Comparison of ENCODE assay signal across 8 cellular contexts in the genomic region with DNA sequence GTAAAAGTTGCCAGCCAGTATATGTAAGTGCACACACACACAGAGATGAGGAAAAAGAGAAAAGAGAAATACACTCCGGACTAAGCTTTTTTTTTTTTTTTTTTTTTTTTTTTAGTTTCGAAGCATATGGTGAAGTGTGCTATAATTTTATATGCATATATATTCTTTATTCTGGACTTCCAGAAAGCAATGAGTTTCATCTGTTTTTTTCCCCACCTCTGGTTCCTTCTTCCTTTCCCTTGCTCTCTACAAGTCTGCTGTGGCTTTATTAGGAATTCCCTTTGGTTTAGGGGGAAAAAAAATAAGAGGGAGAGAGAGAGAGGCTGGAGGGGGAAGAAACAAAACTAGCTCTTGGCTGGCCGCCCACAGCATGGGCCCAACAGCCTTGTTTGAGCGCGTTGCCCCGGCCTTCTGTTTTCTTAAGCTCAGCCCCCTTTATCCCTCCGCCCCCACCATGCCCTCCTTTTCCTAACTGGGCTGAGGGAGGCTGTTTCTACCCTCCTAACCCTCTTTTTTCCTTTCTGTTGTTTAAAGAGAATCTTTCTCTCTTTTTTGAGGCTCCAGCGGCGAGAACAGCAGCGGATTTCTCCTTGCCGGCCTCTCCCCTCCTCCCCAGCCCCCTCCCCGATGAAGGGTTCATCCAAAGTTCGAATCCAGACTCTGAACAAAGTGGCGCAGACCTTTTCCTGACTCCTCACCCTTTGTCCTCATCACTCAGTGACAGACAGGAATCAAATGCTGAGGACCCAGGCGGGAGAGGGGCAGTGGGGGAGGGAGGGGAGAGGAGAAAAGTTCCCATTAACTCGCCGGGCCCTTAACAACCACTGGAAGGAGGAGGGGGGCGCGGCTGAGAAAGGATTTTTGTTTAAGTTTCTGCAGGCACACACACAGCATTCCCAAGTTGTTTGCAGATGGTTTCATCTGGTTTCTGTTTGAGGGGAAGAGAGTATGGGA. TPM values are rescaled to one million over a fixed set of nuclear protein-coding genes. Genes with fewer than 3 reads are reported as not detected.
A peak's percentile ranks its signal among the peaks of the same experiment; 100 is the strongest.
DNase-seq lines count a peak whose midpoint lies in the region; ATAC-seq and TF ChIP-seq lines count a peak whose summit lies in the region.

No MANE protein-coding gene starts in this region.

- H3K4me1 ChIP-seq in parathyroid adenoma = peaks cover 4% of the 10 kb centered on the region

- DNase-seq in Caki2 (ENCODE audit: low read depth) (peak; percentile 15), NCI-H69 (lab: John Stamatoyannopoulos, UW) (peak; percentile 93), foreskin melanocyte (peak; percentile 22)
- no peak for DNase-seq in activated T-cell treated with anti-CD3 and anti-CD28 coated beads, Interleukin-2, amount 50 U/mL, for 48 hours
- DNase-seq in stimulated activated CD4-positive, alpha-beta T cell treated with anti-CD3 and anti-CD28 coated beads, Interleukin-2, amount 100 ng/mL, for 24 hours = no peak

- no peak for ATAC-seq in HG03108 (IDR thresholded peaks at IDR 0.05; ENCODE audit: unreplicated experiment)
- no peak for ATAC-seq in HG03039 (IDR thresholded peaks at IDR 0.05; ENCODE audit: unreplicated experiment)

- no peak overlapping the region for H3K4me2 ChIP-seq in parathyroid adenoma (ENCODE audit: low read length)

- no peaks in the 10 kb centered on the region for H3K27me3 ChIP-seq in parathyroid adenoma (ENCODE audit: control insufficient read depth, insufficient read depth, low read length)

- H3K36me3 ChIP-seq in parathyroid adenoma (ENCODE audit: control insufficient read depth, insufficient read depth, low read length) = no peaks in the 10 kb centered on the region

- H3K9me3 ChIP-seq in parathyroid adenoma (ENCODE audit: control insufficient read depth, low read length) = no peaks in the 10 kb centered on the region

- H3K79me2 ChIP-seq in parathyroid adenoma = peaks cover 7% of the 10 kb centered on the region

- H2AFZ ChIP-seq in parathyroid adenoma = peak overlapping the region; percentile 38

- H3K9ac ChIP-seq in parathyroid adenoma = no peak overlapping the region

- H3K4me3 ChIP-seq in parathyroid adenoma (ENCODE audit: low read depth, low read length) = no peak overlapping the region

- in situ Hi-C loops in Caki2 (cut with HindIII; ENCODE audit: low pct_unique_long_range_greater_than_20kb, low sequenced_read_pairs) = no loop called here

- no peak for TF ChIP-seq CTCF in parathyroid adenoma (IDR thresholded peaks at IDR 0.05)

- no peak overlapping the region for H3K27ac ChIP-seq in parathyroid adenoma

RNA-seq across cellular contexts. Expression of a gene that starts 29.7 kb away (rescaled TPM):
- 3.1 and 9.6 TPM in 2 replicates for total RNA-seq in Caki2 (2014; rRNA removed; shearing (Covaris generic); ENCODE audit: low replicate concordance)

Comparison
In these comparisons a context has a peak if more than half of its experiments do, and no peak if none do; other contexts are left out.
1. DNase-seq: peak in Caki2 (single experiment), NCI-H69 (single experiment) and foreskin melanocyte (single experiment); none in activated T-cell treated with anti-CD3 and anti-CD28 coated beads, Interleukin-2, amount 50 U/mL, for 48 hours (0 of 2) and stimulated activated CD4-positive, alpha-beta T cell treated with anti-CD3 and anti-CD28 coated beads, Interleukin-2, amount 100 ng/mL, for 24 hours (0 of 2).